In genomic region chr5:43389679-43390329, GRCh38 we compare ENCODE assay signal across 8 cellular contexts. TPM values are rescaled to one million over a fixed set of nuclear protein-coding genes. Genes with fewer than 3 reads are reported as not detected.
DNase-seq lines count a peak whose midpoint lies in the region; ATAC-seq lines count a peak whose summit lies in the region.

No MANE protein-coding gene starts in this region.

- H3K27ac ChIP-seq in CD4-positive, CD25-positive, alpha-beta regulatory T cell (ENCODE audit: insufficient read depth, low read length, poor library complexity, severe bottlenecking), result no peak overlapping the region

- H3K27me3 Mint-ChIP-seq in CD4-positive, CD25-positive, alpha-beta regulatory T cell, result no peaks in the 10 kb centered on the region

- peak; percentile 68 to 75 for ATAC-seq in CD4-positive, CD25-positive, alpha-beta regulatory T cell (ENCODE audit: low read depth in 2 of 2)

- DNase-seq in CD4-positive, CD25-positive, alpha-beta regulatory T cell, result peak; percentile 17 to 67 (median 54)
- DNase-seq in GM19240 (ENCODE audit: insufficient read length, low spot score) (peak; percentile 20), HPDE6-E6E7 (ENCODE audit: extremely low spot score) (peak; percentile 80), NCI-H69 (lab: John Stamatoyannopoulos, UW) (peak; percentile 88), epidermal melanocyte (ENCODE audit: insufficient read length, low spot score) (peak; percentile 89), mucosa of gallbladder (ENCODE audit: low spot score) (peak; percentile 53), stromal cell of bone marrow (ENCODE audit: low read depth) (peak; percentile 89)
- DNase-seq in activated CD4-positive, alpha-beta T cell treated with anti-CD3 and anti-CD28 coated beads, Interleukin-2, amount 50 U/mL, for 1 hour, result peak; percentile 34

- no peaks in the 10 kb centered on the region for H3K9me3 ChIP-seq in CD4-positive, CD25-positive, alpha-beta regulatory T cell (ENCODE audit: control insufficient read depth in 2 of 2, low read length in 2 of 2)

- peak overlapping the region in 2 of 4 donors; percentile 43 to 57 for H3K4me3 Mint-ChIP-seq in CD4-positive, CD25-positive, alpha-beta regulatory T cell

- no peak overlapping the region for H3K4me3 ChIP-seq in CD4-positive, CD25-positive, alpha-beta regulatory T cell (ENCODE audit: low read depth, low read length)

- no peaks in the 10 kb centered on the region for H3K27me3 ChIP-seq in CD4-positive, CD25-positive, alpha-beta regulatory T cell (ENCODE audit: control insufficient read depth, insufficient read depth, low read length)

- peaks cover 14% of the 10 kb centered on the region for H3K36me3 Mint-ChIP-seq in CD4-positive, CD25-positive, alpha-beta regulatory T cell

- peaks cover 8% of the 10 kb centered on the region for H3K4me1 ChIP-seq in CD4-positive, CD25-positive, alpha-beta regulatory T cell (ENCODE audit: control insufficient read depth, insufficient read depth, low read length, poor library complexity, severe bottlenecking)

- H3K36me3 ChIP-seq in CD4-positive, CD25-positive, alpha-beta regulatory T cell (ENCODE audit: control insufficient read depth, insufficient read depth, low read length), result peaks cover 25% of the 10 kb centered on the region

- peaks cover 24 to 40% (median 31%) of the 10 kb centered on the region in 4 donors for H3K4me1 Mint-ChIP-seq in CD4-positive, CD25-positive, alpha-beta regulatory T cell

- no peaks in the 10 kb centered on the region for H3K9me3 Mint-ChIP-seq in CD4-positive, CD25-positive, alpha-beta regulatory T cell

- H3K27ac Mint-ChIP-seq in CD4-positive, CD25-positive, alpha-beta regulatory T cell, result peak overlapping the region; percentile 34 to 68 (median 58)

RNA-seq across cellular contexts. Expression of gene CCL28, which starts 22.4 kb away (rescaled TPM):
- 14.8 TPM for total RNA-seq in CD4-positive, CD25-positive, alpha-beta regulatory T cell
- polyA plus RNA-seq in CD4-positive, CD25-positive, alpha-beta regulatory T cell, result 10 to 100 TPM; 14.5 to 18.4 (median 16.0) TPM
- total RNA-seq in mucosa of gallbladder, result 32.3 TPM

Comparison
In these comparisons a context has a peak if more than half of its experiments do, and no peak if none do; other contexts are left out.
1. DNase-seq: peak in every context shown above with its lines; median percentile 89 in epidermal melanocyte; 89 in stromal cell of bone marrow; 88 in NCI-H69; 80 in HPDE6-E6E7; 54 in CD4-positive, CD25-positive, alpha-beta regulatory T cell; 53 in mucosa of gallbladder; 34 in activated CD4-positive, alpha-beta T cell treated with anti-CD3 and anti-CD28 coated beads, Interleukin-2, amount 50 U/mL, for 1 hour; 20 in GM19240.